24 cellular contexts compared by ENCODE assay signal in the genomic region with DNA sequence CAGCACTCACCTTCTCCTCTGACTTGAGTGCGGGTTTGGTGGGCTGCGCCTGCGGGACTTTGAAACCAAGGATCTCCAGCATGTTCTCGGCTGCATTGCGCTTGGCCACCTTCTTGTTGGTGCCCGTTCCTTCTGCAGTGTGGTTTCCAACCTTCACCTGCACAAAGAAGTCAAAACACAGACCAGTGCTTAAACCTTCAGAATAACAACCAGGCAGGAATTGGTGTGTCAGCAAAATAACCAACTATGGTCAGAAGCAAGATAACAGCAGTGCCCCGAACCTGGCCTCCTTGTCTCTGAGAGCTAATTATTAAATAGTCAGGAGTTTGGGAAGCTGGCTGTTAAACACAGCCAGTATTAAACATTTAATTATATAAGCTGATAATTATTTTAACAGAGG.
DNase-seq lines count a peak whose midpoint lies in the region; ATAC-seq and TF ChIP-seq lines count a peak whose summit lies in the region.
"Had no signal": no experiment of that assay in that cellular context is flagged by ENCODE, and none has a peak within 500 bp of the region (broad histone marks: within the 10 kb centered on the region; RNA-seq: fewer than 3 reads in every experiment).

No MANE protein-coding gene starts in this region.

- H3K79me2 ChIP-seq in KMS-11 (ENCODE audit: insufficient read depth, low read depth): no peaks in the 10 kb centered on the region

- H3K4me2 ChIP-seq in KMS-11: peak overlapping the region; percentile 30

- H3K36me3 ChIP-seq in KMS-11 (ENCODE audit: insufficient read depth): no peaks in the 10 kb centered on the region; the same call in 1 of the 2 replicates

- DNase-seq in activated naive CD4-positive, alpha-beta T cell treated with anti-CD3 and anti-CD28 coated beads, Interleukin-2, amount 50 U/mL, for 72 hours (ENCODE audit: low spot score in 2 of 2): no peak
- peak; percentile 40 for DNase-seq in coronary artery (ENCODE audit: low spot score)
- no peak for DNase-seq in progenitor cell of endocrine pancreas (ENCODE audit: low spot score, unreplicated experiment)
- no peak for DNase-seq in activated CD4-positive, alpha-beta T cell treated with anti-CD3 and anti-CD28 coated beads for 48 hours
- no peak for DNase-seq in NOMO-1 (lab: John Stamatoyannopoulos, UW; ENCODE audit: unreplicated experiment in 2 of 2)
- DNase-seq: 8988T; AML-193; C1 segment of cervical spinal cord; Calu3; CD8-positive, alpha-beta memory T cell; DMS153; KBM-7; NCI-H1105; NCI-H146; NCI-H2029 treated with DMSO at 0.1 percent for 48 hours; NCI-H226; NCI-H524; NCI-H774; NK-92 treated with Interleukin-12 subunit alpha and Interleukin-12 subunit beta, amount 100 ng/mL, for 24 hours; SJCRH30 had no signal

- no peaks in the 10 kb centered on the region for H3K4me1 Mint-ChIP-seq in activated naive CD4-positive, alpha-beta T cell treated with anti-CD3 and anti-CD28 coated beads, Interleukin-2, amount 50 U/mL, for 24 hours
- H3K4me1 Mint-ChIP-seq in progenitor cell of endocrine pancreas (ENCODE audit: low read depth): peaks cover 8% of the 10 kb centered on the region

- H3K4me1 ChIP-seq in KMS-11 (ENCODE audit: low read depth, poor library complexity, severe bottlenecking): peaks cover 33% of the 10 kb centered on the region
- H3K4me1 ChIP-seq: SJCRH30 had no signal

- H3K9ac ChIP-seq in KMS-11: no peak overlapping the region

- no peaks in the 10 kb centered on the region for H3K27me3 Mint-ChIP-seq in activated naive CD4-positive, alpha-beta T cell treated with anti-CD3 and anti-CD28 coated beads, Interleukin-2, amount 50 U/mL, for 24 hours
- H3K27me3 Mint-ChIP-seq in progenitor cell of endocrine pancreas: no peaks in the 10 kb centered on the region
- H3K27me3 Mint-ChIP-seq: CD8-positive, alpha-beta memory T cell had no signal

- no peaks in the 10 kb centered on the region for H3K9me3 Mint-ChIP-seq in activated naive CD4-positive, alpha-beta T cell treated with anti-CD3 and anti-CD28 coated beads, Interleukin-2, amount 50 U/mL, for 24 hours
- H3K9me3 Mint-ChIP-seq in activated naive CD4-positive, alpha-beta T cell treated with anti-CD3 and anti-CD28 coated beads, Interleukin-2, amount 50 U/mL, for 72 hours: no peaks in the 10 kb centered on the region
- H3K9me3 Mint-ChIP-seq in progenitor cell of endocrine pancreas (ENCODE audit: low read depth): no peaks in the 10 kb centered on the region
- H3K9me3 Mint-ChIP-seq: CD8-positive, alpha-beta memory T cell had no signal

- H3K4me3 Mint-ChIP-seq in activated naive CD4-positive, alpha-beta T cell treated with anti-CD3 and anti-CD28 coated beads, Interleukin-2, amount 50 U/mL, for 24 hours: no peak overlapping the region
- H3K4me3 Mint-ChIP-seq in progenitor cell of endocrine pancreas (ENCODE audit: low read depth): no peak overlapping the region
- H3K4me3 Mint-ChIP-seq: CD8-positive, alpha-beta memory T cell had no signal

- H3K36me3 Mint-ChIP-seq in activated naive CD4-positive, alpha-beta T cell treated with anti-CD3 and anti-CD28 coated beads, Interleukin-2, amount 50 U/mL, for 24 hours: peaks cover 20% of the 10 kb centered on the region
- H3K36me3 Mint-ChIP-seq in activated naive CD4-positive, alpha-beta T cell treated with anti-CD3 and anti-CD28 coated beads, Interleukin-2, amount 50 U/mL, for 72 hours: peaks cover 17 to 46% of the 10 kb centered on the region in 2 donors
- peaks cover 50% of the 10 kb centered on the region for H3K36me3 Mint-ChIP-seq in progenitor cell of endocrine pancreas (ENCODE audit: insufficient read depth)

- H3K4me3 ChIP-seq in KMS-11 (IDR thresholded peaks at IDR 0.05; ENCODE audit: insufficient read depth, low read depth, low read length) (no peak overlapping the region), coronary artery (no peak overlapping the region)
- H3K4me3 ChIP-seq: SJCRH30 had no signal

- ATAC-seq in activated naive CD4-positive, alpha-beta T cell treated with anti-CD3 and anti-CD28 coated beads, Interleukin-2, amount 50 U/mL, for 72 hours: no peak
- ATAC-seq in GM21515 (IDR thresholded peaks at IDR 0.05; ENCODE audit: unreplicated experiment): no peak
- ATAC-seq: Panc1 had no signal

- H3K27me3 ChIP-seq in KMS-11 (ENCODE audit: insufficient read depth, low read depth): no peaks in the 10 kb centered on the region
- H3K27me3 ChIP-seq: SJCRH30 had no signal

- H3K27ac Mint-ChIP-seq in activated naive CD4-positive, alpha-beta T cell treated with anti-CD3 and anti-CD28 coated beads, Interleukin-2, amount 50 U/mL, for 24 hours: peak overlapping the region; percentile 35
- peak overlapping the region in 1 of 2 donors; percentile 78 for H3K27ac Mint-ChIP-seq in activated naive CD4-positive, alpha-beta T cell treated with anti-CD3 and anti-CD28 coated beads, Interleukin-2, amount 50 U/mL, for 72 hours
- H3K27ac Mint-ChIP-seq in progenitor cell of endocrine pancreas: peak overlapping the region; percentile 86

- TF ChIP-seq CTCF in KMS-11 (conservative IDR thresholded peaks at IDR 0.05; ENCODE audit: low read depth, low read length) (no peak), coronary artery (IDR thresholded peaks at IDR 0.05) (no peak), progenitor cell of endocrine pancreas (IDR thresholded peaks at IDR 0.05; ENCODE audit: unreplicated experiment) (no peak)

- H2AFZ ChIP-seq in KMS-11 (ENCODE audit: low read depth): no peak overlapping the region

- H3K27ac ChIP-seq in KMS-11: no peak overlapping the region; the same call in 1 of the 2 replicates
- no peak overlapping the region for H3K27ac ChIP-seq in coronary artery
- H3K27ac ChIP-seq: SJCRH30 had no signal

- no peaks in the 10 kb centered on the region for H4K20me1 ChIP-seq in KMS-11 (ENCODE audit: insufficient read depth)
